Comparison of ENCODE assay signal across 12 cellular contexts in the genomic region with DNA sequence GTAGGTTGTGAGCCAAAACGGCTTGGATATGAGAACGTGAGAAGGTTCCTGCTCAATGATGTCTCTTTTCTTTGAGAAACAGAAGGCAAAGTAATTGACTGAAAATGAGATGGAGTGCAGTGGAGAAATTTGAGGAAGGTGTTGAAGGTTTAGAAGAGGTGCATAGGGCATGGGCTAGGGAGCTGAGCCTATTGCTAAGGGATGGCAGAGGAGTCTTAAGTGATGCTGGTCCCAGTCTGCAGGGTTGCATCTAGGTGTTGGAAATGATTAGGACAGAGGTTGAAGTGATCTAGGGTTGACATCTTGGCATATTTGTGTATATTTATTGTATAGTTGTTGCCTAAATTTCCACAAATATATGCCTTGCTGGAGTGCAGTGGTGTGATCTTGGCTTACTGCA. TPM values are rescaled to one million over a fixed set of nuclear protein-coding genes. Genes with fewer than 3 reads are reported as not detected.
DNase-seq lines count a peak whose midpoint lies in the region; ATAC-seq and TF ChIP-seq lines count a peak whose summit lies in the region.
"Had no signal": no experiment of that assay in that cellular context is flagged by ENCODE, and none has a peak within 500 bp of the region (broad histone marks: within the 10 kb centered on the region; RNA-seq: fewer than 3 reads in every experiment).

No MANE protein-coding gene starts in this region.

- TF ChIP-seq POLR2A in stomach (IDR thresholded peaks at IDR 0.05), result no peak

- no peak for TF ChIP-seq CTCF in stomach (IDR thresholded peaks at IDR 0.05)

- peaks cover 60% of the 10 kb centered on the region for H3K4me1 Mint-ChIP-seq in activated CD8-positive, alpha-beta memory T cell treated with anti-CD3 and anti-CD28 coated beads, Interleukin-2, amount 10 ng/mL, durations not matched to agents 7 days and 5 days
- peaks cover 45% of the 10 kb centered on the region for H3K4me1 Mint-ChIP-seq in dendritic cell treated with granulocyte-macrophage colony-stimulating factor and Interleukin-4, amounts not matched to agents 40 ng/mL and 50 ng/mL, for 4 days (ENCODE audit: low read depth)

- ATAC-seq in activated CD8-positive, alpha-beta memory T cell treated with anti-CD3 and anti-CD28 coated beads, Interleukin-2, amount 10 ng/mL, durations not matched to agents 7 days and 5 days, result no peak
- ATAC-seq in HG03159 (IDR thresholded peaks at IDR 0.05; ENCODE audit: unreplicated experiment), result no peak

- peak overlapping the region; percentile 88 for H3K27ac Mint-ChIP-seq in activated CD8-positive, alpha-beta memory T cell treated with anti-CD3 and anti-CD28 coated beads, Interleukin-2, amount 10 ng/mL, durations not matched to agents 7 days and 5 days
- H3K27ac Mint-ChIP-seq in dendritic cell treated with granulocyte-macrophage colony-stimulating factor and Interleukin-4, amounts not matched to agents 40 ng/mL and 50 ng/mL, for 4 days, result peak overlapping the region; percentile 92

- peak overlapping the region; percentile 87 for H3K4me3 Mint-ChIP-seq in activated CD8-positive, alpha-beta memory T cell treated with anti-CD3 and anti-CD28 coated beads, Interleukin-2, amount 10 ng/mL, durations not matched to agents 7 days and 5 days
- H3K4me3 Mint-ChIP-seq in dendritic cell treated with granulocyte-macrophage colony-stimulating factor and Interleukin-4, amounts not matched to agents 40 ng/mL and 50 ng/mL, for 4 days, result peak overlapping the region; percentile 59

- intact Hi-C loops in dendritic cell treated with granulocyte-macrophage colony-stimulating factor and Interleukin-4, amounts not matched to agents 40 ng/mL and 50 ng/mL, for 4 days (cut with micrococcal nuclease), result loop anchor here (2.0 kb wide), 1 partner anchor 31 kb away; no protein-coding TSS in a partner anchor
- intact Hi-C loops in stomach (cut with DNase I; ENCODE audit: low total_unique reads), result no loop called here

- H3K36me3 Mint-ChIP-seq in activated CD8-positive, alpha-beta memory T cell treated with anti-CD3 and anti-CD28 coated beads, Interleukin-2, amount 10 ng/mL, durations not matched to agents 7 days and 5 days, result peaks cover 42% of the 10 kb centered on the region
- H3K36me3 Mint-ChIP-seq in dendritic cell treated with granulocyte-macrophage colony-stimulating factor and Interleukin-4, amounts not matched to agents 40 ng/mL and 50 ng/mL, for 4 days (ENCODE audit: low read depth), result peaks cover 24% of the 10 kb centered on the region

- peaks cover 14 to 82% (median 37%) of the 10 kb centered on the region in 4 donors for H3K4me1 ChIP-seq in stomach

- WGBS in stomach, 5 donors, result 60 to 83% (median 69%) methylated on average over 2 of the region's 2 CpGs

- peaks cover 0 to 21% (median 2%) of the 10 kb centered on the region in 4 donors for H3K36me3 ChIP-seq in stomach

- H3K27ac ChIP-seq in stomach, result peak overlapping the region in 4 of 5 donors; percentile 90 to 97 (median 92)

- DNase-seq in activated CD8-positive, alpha-beta memory T cell treated with anti-CD3 and anti-CD28 coated beads, Interleukin-2, amount 10 ng/mL, durations not matched to agents 7 days and 5 days, result no peak
- no peak for DNase-seq in activated CD8-positive, alpha-beta memory T cell treated with anti-CD3 and anti-CD28 coated beads for 24 hours
- DNase-seq in NAMALWA (ENCODE audit: low spot score), result peak; percentile 48
- DNase-seq in stomach, result no peak
- no peak for DNase-seq in SKM-1 (lab: John Stamatoyannopoulos, UW; ENCODE audit: unreplicated experiment)
- no peak for DNase-seq in HEK293T (ENCODE audit: extremely low spot score)
- DNase-seq: caudate nucleus, EL, NCI-H2227 treated with DMSO at 0.1 percent for 48 hours, trophoblast cell had no signal

- CTCF ChIA-PET in activated CD8-positive, alpha-beta memory T cell treated with anti-CD3 and anti-CD28 coated beads, Interleukin-2, amount 10 ng/mL, durations not matched to agents 7 days and 5 days (lab: Charles Lee), result interaction anchor here (0.6 to 5.4 kb wide), 10 partner anchors 19 to 157 kb away, joined by 3 to 65 read pairs (median 4); no protein-coding TSS in a partner anchor
- CTCF ChIA-PET in HEK293T (lab: Yijun Ruan, JAX), result no interaction called here

- no peaks in the 10 kb centered on the region for H3K9me3 ChIP-seq in stomach

- H3K4me3 ChIP-seq in stomach, result peak overlapping the region in 3 of 4 donors; percentile 59 to 67 (median 64)

- H3K27me3 Mint-ChIP-seq in activated CD8-positive, alpha-beta memory T cell treated with anti-CD3 and anti-CD28 coated beads, Interleukin-2, amount 10 ng/mL, durations not matched to agents 7 days and 5 days, result no peaks in the 10 kb centered on the region
- no peaks in the 10 kb centered on the region for H3K27me3 Mint-ChIP-seq in dendritic cell treated with granulocyte-macrophage colony-stimulating factor and Interleukin-4, amounts not matched to agents 40 ng/mL and 50 ng/mL, for 4 days

- no peaks in the 10 kb centered on the region for H3K27me3 ChIP-seq in stomach

- TF ChIP-seq EP300 in stomach (IDR thresholded peaks at IDR 0.05), result no peak

- POLR2A ChIA-PET in HEK293T (lab: Yijun Ruan, JAX), result no interaction called here

- no peaks in the 10 kb centered on the region for H3K9me3 Mint-ChIP-seq in activated CD8-positive, alpha-beta memory T cell treated with anti-CD3 and anti-CD28 coated beads, Interleukin-2, amount 10 ng/mL, durations not matched to agents 7 days and 5 days (ENCODE audit: low read depth)
- no peaks in the 10 kb centered on the region for H3K9me3 Mint-ChIP-seq in dendritic cell treated with granulocyte-macrophage colony-stimulating factor and Interleukin-4, amounts not matched to agents 40 ng/mL and 50 ng/mL, for 4 days

TF ChIP-seq in HEK293T, 16 proteins besides CTCF, POLR2A, EP300 and RAD21:
- TF ChIP-seq LEF1 (IDR thresholded peaks at IDR 0.05; ENCODE audit: borderline replicate concordance) (no peak), BHLHE40 (IDR thresholded peaks at IDR 0.05; ENCODE audit: borderline replicate concordance) (no peak)

RNA-seq across cellular contexts. Expression of a gene that starts 2.3 kb away (rescaled TPM):
- 100 to 1,000 TPM in 1 of 2 experiments, 10 to 100 TPM in 1; 46.4 to 231 TPM for total RNA-seq in activated CD8-positive, alpha-beta memory T cell treated with anti-CD3 and anti-CD28 coated beads, Interleukin-2, amount 10 ng/mL, durations not matched to agents 7 days and 5 days
- total RNA-seq in stomach, result 100 to 1,000 TPM in 1 of 5 donors, 10 to 100 TPM in 3, under 1 TPM in 1; 0.58 to 137 (median 33.4) TPM
- 10 to 100 TPM; 43.3 to 78.1 (median 46.4) TPM for polyA plus RNA-seq in stomach

RNA-seq across cellular contexts. Expression of a gene that starts 27.5 kb away (rescaled TPM):
- total RNA-seq in activated CD8-positive, alpha-beta memory T cell treated with anti-CD3 and anti-CD28 coated beads, Interleukin-2, amount 10 ng/mL, durations not matched to agents 7 days and 5 days, result 10 to 100 TPM; 30.7 to 30.9 TPM
- 100 to 1,000 TPM in 2 of 5 donors, 10 to 100 TPM in 3; 33.6 to 301 (median 55.4) TPM for total RNA-seq in stomach
- 10 to 100 TPM; 17.3 to 24.6 (median 20.0) TPM for polyA plus RNA-seq in stomach
